ENCODE assay signal across 19 cellular contexts in the genomic region with DNA sequence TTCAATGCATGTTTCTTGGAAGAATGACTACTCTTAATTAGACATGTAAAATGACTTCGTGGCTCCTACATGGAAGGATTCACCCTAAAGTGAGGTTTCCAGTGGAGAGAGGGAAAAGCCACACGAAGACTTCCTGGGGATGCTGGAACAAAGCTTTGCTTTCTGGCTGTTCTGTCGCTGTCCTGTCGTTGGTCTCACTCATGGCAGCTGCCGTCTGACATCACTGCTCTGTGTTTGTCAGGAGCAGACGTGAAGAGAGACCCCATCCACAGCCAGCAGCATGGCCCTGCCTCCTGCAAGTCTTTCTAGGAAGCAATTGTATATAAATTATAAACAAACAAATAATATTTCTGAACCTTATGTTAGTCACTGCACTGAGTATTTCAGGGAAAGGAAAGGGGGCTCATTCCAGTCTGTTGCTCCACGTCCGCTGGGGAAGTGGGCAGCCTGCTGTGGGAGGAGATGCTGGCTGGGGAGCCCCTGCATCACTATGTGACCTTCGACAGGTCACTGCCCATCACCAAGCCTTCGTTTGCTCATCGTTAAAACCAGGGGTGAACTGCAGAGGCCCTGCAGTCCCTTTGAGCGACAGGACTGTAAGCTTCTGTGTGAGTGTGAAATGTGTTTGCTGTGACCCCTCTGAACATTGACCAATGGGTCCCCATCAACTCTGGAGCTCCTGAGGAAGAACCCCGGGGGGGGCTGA.
DNase-seq lines count a peak whose midpoint lies in the region; ATAC-seq, FAIRE-seq and TF ChIP-seq lines count a peak whose summit lies in the region.
"Had no signal": no experiment of that assay in that cellular context is flagged by ENCODE, and none has a peak within 500 bp of the region (broad histone marks: within the 10 kb centered on the region; RNA-seq: fewer than 3 reads in every experiment).

No MANE protein-coding gene starts in this region.

- H3K27me3 Mint-ChIP-seq in naive thymus-derived CD4-positive, alpha-beta T cell: peaks cover 15 to 35% (median 22%) of the 10 kb centered on the region in 5 donors

- POLR2A ChIA-PET in naive thymus-derived CD4-positive, alpha-beta T cell (lab: Charles Lee): interaction anchor here (0.6 to 0.7 kb wide), 3 partner anchors 90 to 896 kb away, joined by 3 read pairs; no protein-coding TSS in a partner anchor

- CTCF ChIA-PET in naive thymus-derived CD4-positive, alpha-beta T cell (lab: Charles Lee): interaction anchor here (0.6 kb wide), 1 partner anchor 33 kb away, joined by 3 read pairs; no protein-coding TSS in a partner anchor

- no peak for DNase-seq in left ventricle myocardium inferior
- no peak for DNase-seq in left ventricle myocardium superior
- DNase-seq in adipocyte (ENCODE audit: low read depth): no peak
- no peak for DNase-seq in naive thymus-derived CD4-positive, alpha-beta T cell
- DNase-seq in urothelium cell line (ENCODE audit: low spot score): no peak
- no peak for DNase-seq in HAP-1 (ENCODE audit: low spot score in 2 of 2)
- DNase-seq: activated CD4-positive, alpha-beta T cell treated with anti-CD3 and anti-CD28 coated beads for 36 hours; activated T-cell treated with anti-CD3 and anti-CD28 coated beads, Interleukin-2, amount 50 U/mL, for 4 hours; DMS153; MG63; NCI-H187 treated with DMSO at 0.1 percent for 48 hours; NCI-H510A; Right ventricle myocardium superior; T1000 had no signal

- peaks cover 38 to 89% (median 78%) of the 10 kb centered on the region in 7 donors for H3K4me1 Mint-ChIP-seq in naive thymus-derived CD4-positive, alpha-beta T cell

- H3K4me3 ChIP-seq in left ventricle myocardium inferior (no peak overlapping the region), adipocyte (ENCODE audit: low read length) (peak overlapping the region; percentile 30), HAP-1 (no peak overlapping the region)
- no peak overlapping the region for H3K4me3 ChIP-seq in naive thymus-derived CD4-positive, alpha-beta T cell (ENCODE audit: low read length)
- H3K4me3 ChIP-seq: MG63 had no signal

- FAIRE-seq in urothelium cell line (lab: Jason Lieb, UNC): peak; percentile 35
- FAIRE-seq: HepG2 had no signal

- H3K9ac ChIP-seq in adipocyte (ENCODE audit: low read length): peak overlapping the region; percentile 57

- peak overlapping the region; percentile 72 for H3K27ac ChIP-seq in left ventricle myocardium inferior (replicated peaks)
- H3K27ac ChIP-seq in naive thymus-derived CD4-positive, alpha-beta T cell (ENCODE audit: low read depth, low read length): no peak overlapping the region

- intact Hi-C loops in left ventricle myocardium inferior (cut with micrococcal nuclease) (no loop called here), left ventricle myocardium superior (cut with micrococcal nuclease) (no loop called here)
- intact Hi-C loops in naive thymus-derived CD4-positive, alpha-beta T cell (cut with micrococcal nuclease): loop anchor here in 1 of 2 donors (5.0 kb wide), 3 partner anchors 51 to 91 kb away; no protein-coding TSS in a partner anchor

- H3K9me3 Mint-ChIP-seq in naive thymus-derived CD4-positive, alpha-beta T cell: peaks cover 0 to 10% (median 5%) of the 10 kb centered on the region in 11 donors
- H3K9me3 Mint-ChIP-seq: activated T-cell treated with anti-CD3 and anti-CD28 coated beads, Interleukin-2, amount 50 U/mL, for 4 hours had no signal

- no peak for ATAC-seq in left ventricle myocardium superior
- ATAC-seq in naive thymus-derived CD4-positive, alpha-beta T cell: no peak
- no peak for ATAC-seq in HG03378 (IDR thresholded peaks at IDR 0.05; ENCODE audit: unreplicated experiment)
- ATAC-seq in HG02610 (IDR thresholded peaks at IDR 0.05; ENCODE audit: unreplicated experiment): no peak
- ATAC-seq: HCT116, HepG2 had no signal

- H3K27me3 ChIP-seq in left ventricle myocardium inferior (ENCODE audit: low read depth) (no peaks in the 10 kb centered on the region), adipocyte (replicated peaks; ENCODE audit: control insufficient read depth, insufficient read depth, low read length) (no peaks in the 10 kb centered on the region), HAP-1 (ENCODE audit: low read depth) (no peaks in the 10 kb centered on the region)
- H3K27me3 ChIP-seq in naive thymus-derived CD4-positive, alpha-beta T cell (ENCODE audit: control insufficient read depth in 2 of 2, insufficient read depth in 2 of 2, low read length in 2 of 2): peaks cover 0 to 4% of the 10 kb centered on the region in 2 donors
- H3K27me3 ChIP-seq: MG63 had no signal

- no peak for TF ChIP-seq CTCF in left ventricle myocardium inferior (IDR thresholded peaks at IDR 0.05; ENCODE audit: borderline replicate concordance)

- H3K9me3 ChIP-seq in left ventricle myocardium inferior (replicated peaks) (no peaks in the 10 kb centered on the region), adipocyte (ENCODE audit: control insufficient read depth, low read length) (no peaks in the 10 kb centered on the region), HAP-1 (no peaks in the 10 kb centered on the region)
- no peaks in the 10 kb centered on the region for H3K9me3 ChIP-seq in naive thymus-derived CD4-positive, alpha-beta T cell (ENCODE audit: control insufficient read depth in 2 of 3, low read length in 3 of 3)
- H3K9me3 ChIP-seq: MG63, thoracic aorta had no signal

- in situ Hi-C loops in HAP-1 (cut with MboI; ENCODE audit: low sequenced_read_pairs): no loop called here

- H3K4me1 ChIP-seq in left ventricle myocardium inferior: peaks cover 14% of the 10 kb centered on the region
- peaks cover 36% of the 10 kb centered on the region for H3K4me1 ChIP-seq in adipocyte (ENCODE audit: control insufficient read depth, insufficient read depth, low read length)
- H3K4me1 ChIP-seq in naive thymus-derived CD4-positive, alpha-beta T cell (ENCODE audit: control insufficient read depth in 2 of 2, insufficient read depth in 2 of 2, low read length in 2 of 2): peaks cover 55 to 79% of the 10 kb centered on the region in 2 donors
- H3K4me1 ChIP-seq in HAP-1: no peaks in the 10 kb centered on the region

- H3K27ac Mint-ChIP-seq in naive thymus-derived CD4-positive, alpha-beta T cell: peak overlapping the region in 2 of 9 donors; percentile 49 to 75

- no peaks in the 10 kb centered on the region for H3K36me3 ChIP-seq in left ventricle myocardium inferior
- no peaks in the 10 kb centered on the region for H3K36me3 ChIP-seq in adipocyte (ENCODE audit: control insufficient read depth, insufficient read depth, low read length, severe bottlenecking)
- no peaks in the 10 kb centered on the region for H3K36me3 ChIP-seq in naive thymus-derived CD4-positive, alpha-beta T cell (ENCODE audit: control insufficient read depth in 2 of 3, insufficient read depth in 3 of 3, low read length in 3 of 3)
- no peaks in the 10 kb centered on the region for H3K36me3 ChIP-seq in HAP-1 (replicated peaks)
- H3K36me3 ChIP-seq: MG63, thoracic aorta had no signal

- H3K36me3 Mint-ChIP-seq in naive thymus-derived CD4-positive, alpha-beta T cell: peaks cover 4 to 23% (median 7%) of the 10 kb centered on the region in 5 donors

- H3K4me3 Mint-ChIP-seq in naive thymus-derived CD4-positive, alpha-beta T cell: peak overlapping the region in 7 of 10 donors; percentile 18 to 84 (median 45)
- H3K4me3 Mint-ChIP-seq: activated CD4-positive, alpha-beta T cell treated with anti-CD3 and anti-CD28 coated beads for 36 hours; activated T-cell treated with anti-CD3 and anti-CD28 coated beads, Interleukin-2, amount 50 U/mL, for 4 hours had no signal
